In genomic region chr11:6357222-6357621, GRCh38 we compare ENCODE assay signal across 9 cellular contexts. TPM values are rescaled to one million over a fixed set of nuclear protein-coding genes. Genes with fewer than 3 reads are reported as not detected.
DNase-seq lines count a peak whose midpoint lies in the region; ATAC-seq and TF ChIP-seq lines count a peak whose summit lies in the region.
"Had no signal": no experiment of that assay in that cellular context is flagged by ENCODE, and none has a peak within 500 bp of the region (broad histone marks: within the 10 kb centered on the region; RNA-seq: fewer than 3 reads in every experiment).

No MANE protein-coding gene starts in this region.

- intact Hi-C loops in natural killer cell (cut with micrococcal nuclease): no loop called here

- peak overlapping the region; percentile 57 for H3K27ac ChIP-seq in suprapubic skin
- H3K27ac ChIP-seq: C4-2B had no signal

- TF ChIP-seq EP300 in suprapubic skin (IDR thresholded peaks at IDR 0.05): no peak

- no peaks in the 10 kb centered on the region for H3K36me3 Mint-ChIP-seq in natural killer cell

- no peak for TF ChIP-seq POLR2A in suprapubic skin (IDR thresholded peaks at IDR 0.05)

- no peak for ATAC-seq in natural killer cell

- DNase-seq in activated CD8-positive, alpha-beta memory T cell treated with anti-CD3 and anti-CD28 coated beads for 48 hours (ENCODE audit: low read depth in 2 of 3, low spot score in 2 of 3): peak in 2 of 3 experiments; percentile 26 to 28
- no peak for DNase-seq in activated CD8-positive, alpha-beta memory T cell treated with anti-CD3 and anti-CD28 coated beads for 24 hours
- peak; percentile 93 for DNase-seq in adipocyte (ENCODE audit: low read depth)
- peak; percentile 91 for DNase-seq in iris pigment epithelial cell (ENCODE audit: low read depth)
- DNase-seq in suprapubic skin (ENCODE audit: low spot score in 2 of 2): peak in 1 of 2 donors; percentile 71
- DNase-seq in natural killer cell: no peak
- DNase-seq in DMS79 (lab: John Stamatoyannopoulos, UW): no peak
- no peak for DNase-seq in NCI-H1436 treated with DMSO at 0.1 percent for 48 hours (lab: John Stamatoyannopoulos, UW)

- no peak for TF ChIP-seq CTCF in suprapubic skin (IDR thresholded peaks at IDR 0.05)
- no peak for TF ChIP-seq CTCF in natural killer cell (IDR thresholded peaks at IDR 0.05)

- H3K27me3 Mint-ChIP-seq in natural killer cell (ENCODE audit: low read depth in 2 of 2): peaks cover 0 to 12% of the 10 kb centered on the region in 2 donors

- H3K9me3 Mint-ChIP-seq in natural killer cell: no peaks in the 10 kb centered on the region

- no peak overlapping the region for H3K27ac Mint-ChIP-seq in natural killer cell

- peak overlapping the region; percentile 24 for H3K4me3 ChIP-seq in adipocyte (ENCODE audit: low read length)
- H3K4me3 ChIP-seq in suprapubic skin: no peak overlapping the region

- H3K4me3 Mint-ChIP-seq in natural killer cell: no peak overlapping the region

- no peaks in the 10 kb centered on the region for H3K27me3 ChIP-seq in adipocyte (replicated peaks; ENCODE audit: control insufficient read depth, insufficient read depth, low read length)
- H3K27me3 ChIP-seq in suprapubic skin: no peaks in the 10 kb centered on the region

- H3K36me3 ChIP-seq in adipocyte (ENCODE audit: control insufficient read depth, insufficient read depth, low read length, severe bottlenecking) (no peaks in the 10 kb centered on the region), suprapubic skin (no peaks in the 10 kb centered on the region)

- H3K4me1 ChIP-seq in adipocyte (ENCODE audit: control insufficient read depth, insufficient read depth, low read length) (peaks cover 31% of the 10 kb centered on the region), suprapubic skin (peaks cover 11% of the 10 kb centered on the region)

- H3K9me3 ChIP-seq in adipocyte (ENCODE audit: control insufficient read depth, low read length) (no peaks in the 10 kb centered on the region), suprapubic skin (no peaks in the 10 kb centered on the region)

- H3K9ac ChIP-seq in adipocyte (ENCODE audit: low read length): peak overlapping the region; percentile 24

- WGBS in suprapubic skin: 30% methylated on average over 9 of the region's 9 CpGs

- H3K4me1 Mint-ChIP-seq in natural killer cell: no peaks in the 10 kb centered on the region

RNA-seq across cellular contexts. Expression of gene SMPD1, which starts 33.1 kb away (rescaled TPM):
- total RNA-seq in suprapubic skin: 10 to 100 TPM; 25.0 to 45.5 (median 40.8) TPM
- 10 to 100 TPM; 52.7 to 63.3 (median 56.1) TPM for total RNA-seq in natural killer cell

RNA-seq across cellular contexts. Expression of gene CAVIN3, which starts 36.9 kb away (rescaled TPM):
- 10 to 100 TPM; 28.1 to 51.6 (median 36.7) TPM for total RNA-seq in suprapubic skin
- total RNA-seq in natural killer cell: not detected

Comparison
In these comparisons a context has a peak if more than half of its experiments do, and no peak if none do; other contexts are left out.
1. DNase-seq: peak in activated CD8-positive, alpha-beta memory T cell treated with anti-CD3 and anti-CD28 coated beads for 48 hours (2 of 3), adipocyte (single experiment) and iris pigment epithelial cell (single experiment); none in activated CD8-positive, alpha-beta memory T cell treated with anti-CD3 and anti-CD28 coated beads for 24 hours (single experiment), natural killer cell (single experiment), DMS79 (single experiment) and NCI-H1436 treated with DMSO at 0.1 percent for 48 hours (single experiment).
2. RNA of gene CAVIN3, which starts 36.9 kb away (total RNA-seq): 28.1 to 51.6 TPM in suprapubic skin; not detected in natural killer cell; every median in the first group is over 10 times any median in the second.